17 cellular contexts compared by ENCODE assay signal in the genomic region with DNA sequence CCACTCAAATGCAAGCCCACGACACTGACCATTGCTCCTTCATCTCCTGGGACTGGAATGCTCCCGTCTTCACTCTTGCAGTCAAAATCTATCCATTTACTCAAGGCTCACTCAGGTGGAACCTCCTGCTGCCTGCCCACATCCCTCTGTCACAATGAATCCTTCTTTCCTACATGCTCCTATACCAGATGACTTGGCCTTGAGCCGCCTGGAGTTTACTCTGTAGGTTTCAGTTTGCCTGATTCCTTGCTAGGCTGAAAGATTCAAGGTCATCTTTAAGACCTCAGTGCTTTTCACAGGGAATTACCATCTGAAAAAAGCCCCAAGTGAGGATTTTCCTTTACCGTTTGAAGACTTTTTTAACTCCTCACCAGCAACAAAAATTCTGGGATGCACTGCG.
"Had no signal": no experiment of that assay in that cellular context is flagged by ENCODE, and none has a peak within 500 bp of the region (broad histone marks: within the 10 kb centered on the region; RNA-seq: fewer than 3 reads in every experiment).

No MANE protein-coding gene starts in this region.

- H3K36me3 Mint-ChIP-seq: activated naive CD4-positive, alpha-beta T cell treated with anti-CD3 and anti-CD28 coated beads, Interleukin-2, amount 10 ng/mL, durations not matched to agents 7 days and 5 days; immature natural killer cell; stimulated activated memory B cell treated with anti-CD40 and anti-IgM and Interleukin-4, amounts not matched to agents 10 μg/mL and 1 μg/mL and 100 μg/mL, for 72 hours had no signal

- H2AFZ ChIP-seq: parathyroid adenoma had no signal

- H3K36me3 ChIP-seq: cardiac muscle cell, esophagus squamous epithelium, neutrophil, tibial artery, vagina had no signal

- H3K9me3 Mint-ChIP-seq: activated naive CD4-positive, alpha-beta T cell treated with anti-CD3 and anti-CD28 coated beads, Interleukin-2, amount 10 ng/mL, durations not matched to agents 7 days and 5 days; immature natural killer cell; stimulated activated memory B cell treated with anti-CD40 and anti-IgM and Interleukin-4, amounts not matched to agents 10 μg/mL and 1 μg/mL and 100 μg/mL, for 72 hours had no signal

- H3K4me3 Mint-ChIP-seq: activated naive CD4-positive, alpha-beta T cell treated with anti-CD3 and anti-CD28 coated beads, Interleukin-2, amount 10 ng/mL, durations not matched to agents 7 days and 5 days; immature natural killer cell; stimulated activated memory B cell treated with anti-CD40 and anti-IgM and Interleukin-4, amounts not matched to agents 10 μg/mL and 1 μg/mL and 100 μg/mL, for 72 hours had no signal

- DNase-seq: activated CD4-positive, alpha-beta T cell treated with anti-CD3 and anti-CD28 coated beads, Interleukin-2, amount 50 U/mL, for 48 hours; activated naive CD4-positive, alpha-beta T cell treated with anti-CD3 and anti-CD28 coated beads, Interleukin-2, amount 10 ng/mL, durations not matched to agents 7 days and 5 days; activated T-cell treated with anti-CD3 and anti-CD28 coated beads, Interleukin-2, amount 50 U/mL, for 1 hour; esophagus squamous epithelium; immature natural killer cell; left colon; stimulated activated CD4-positive, alpha-beta T cell treated with anti-CD3 and anti-CD28 coated beads, Interleukin-2, amount 100 ng/mL, for 48 hours; T-helper 1 cell; tibial artery had no signal

- H3K4me1 Mint-ChIP-seq: activated naive CD4-positive, alpha-beta T cell treated with anti-CD3 and anti-CD28 coated beads, Interleukin-2, amount 10 ng/mL, durations not matched to agents 7 days and 5 days; immature natural killer cell; stimulated activated memory B cell treated with anti-CD40 and anti-IgM and Interleukin-4, amounts not matched to agents 10 μg/mL and 1 μg/mL and 100 μg/mL, for 72 hours had no signal

- H3K79me2 ChIP-seq: parathyroid adenoma had no signal

- H3K9me3 ChIP-seq: esophagus squamous epithelium, neutrophil, tibial artery, vagina had no signal

- ATAC-seq: left colon had no signal

- FAIRE-seq: colon had no signal

- H3K27ac Mint-ChIP-seq: activated naive CD4-positive, alpha-beta T cell treated with anti-CD3 and anti-CD28 coated beads, Interleukin-2, amount 10 ng/mL, durations not matched to agents 7 days and 5 days; immature natural killer cell; stimulated activated memory B cell treated with anti-CD40 and anti-IgM and Interleukin-4, amounts not matched to agents 10 μg/mL and 1 μg/mL and 100 μg/mL, for 72 hours had no signal

- H3K4me3 ChIP-seq: cardiac muscle cell, esophagus squamous epithelium, lung, tibial artery, vagina had no signal

- H3K27ac ChIP-seq: cardiac muscle cell, esophagus squamous epithelium, neutrophil, parathyroid adenoma, tibial artery, vagina, VCaP had no signal

- H3K27me3 ChIP-seq: cardiac muscle cell, esophagus squamous epithelium, neutrophil, tibial artery, vagina had no signal

- H3K27me3 Mint-ChIP-seq: activated naive CD4-positive, alpha-beta T cell treated with anti-CD3 and anti-CD28 coated beads, Interleukin-2, amount 10 ng/mL, durations not matched to agents 7 days and 5 days had no signal

- H3K4me1 ChIP-seq: parathyroid adenoma, tibial artery had no signal

- H3K9ac ChIP-seq: parathyroid adenoma had no signal
